Comparison of ENCODE assay signal across 18 cellular contexts in the genomic region with DNA sequence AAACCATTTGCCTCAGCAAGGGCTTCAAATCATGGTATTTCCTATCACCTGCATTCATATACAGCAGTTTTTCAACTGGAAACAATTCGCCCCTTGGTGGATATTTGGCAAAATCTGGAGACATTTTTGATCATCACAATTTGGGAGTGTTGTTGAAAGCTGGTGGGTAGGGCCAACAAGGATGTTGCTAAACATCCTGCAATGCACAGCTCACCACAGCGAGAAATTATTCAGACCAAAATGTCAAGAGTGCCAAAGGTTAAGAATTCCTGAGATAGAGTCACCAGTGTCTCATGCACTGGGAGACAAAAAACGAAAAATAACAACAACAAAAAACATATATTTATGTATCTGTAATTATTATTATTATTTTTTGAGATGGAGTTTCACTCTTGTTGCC.
DNase-seq lines count a peak whose midpoint lies in the region; ATAC-seq lines count a peak whose summit lies in the region.
"Had no signal": no experiment of that assay in that cellular context is flagged by ENCODE, and none has a peak within 500 bp of the region (broad histone marks: within the 10 kb centered on the region; RNA-seq: fewer than 3 reads in every experiment).

No MANE protein-coding gene starts in this region.

- peak; percentile 47 for DNase-seq in AG20443 (ENCODE audit: low spot score)
- DNase-seq in HT1080 (ENCODE audit: low read depth), result peak; percentile 26
- DNase-seq in amniotic epithelial cell (ENCODE audit: low read depth), result peak; percentile 70
- peak; percentile 29 for DNase-seq in foreskin melanocyte
- no peak for DNase-seq in HPDE6-E6E7 (ENCODE audit: extremely low spot score)
- DNase-seq: activated CD4-positive, alpha-beta T cell treated with anti-CD3 and anti-CD28 coated beads, Interleukin-2, amount 50 U/mL, for 1 hour; activated CD8-positive, alpha-beta memory T cell treated with anti-CD3 and anti-CD28 coated beads, Interleukin-2, amount 50 U/mL, for 4 hours; activated naive CD8-positive, alpha-beta T cell treated with anti-CD3 and anti-CD28 coated beads, Interleukin-2, amount 10 ng/mL, durations not matched to agents 7 days and 5 days; CD4-positive, alpha-beta memory T cell; naive B cell; NCI-H1694; SHP77; sigmoid colon had no signal

- ATAC-seq in HG03432 (IDR thresholded peaks at IDR 0.05; ENCODE audit: unreplicated experiment), result no peak
- no peak for ATAC-seq in GM18498 (IDR thresholded peaks at IDR 0.05; ENCODE audit: unreplicated experiment)
- ATAC-seq in GM18858 (IDR thresholded peaks at IDR 0.05; ENCODE audit: unreplicated experiment), result no peak
- ATAC-seq: gastroesophageal sphincter; stimulated activated effector memory CD8-positive, alpha-beta T cell treated with anti-CD3 and anti-CD28 coated beads, Interleukin-12 subunit alpha, Interleukin-12 subunit beta, amount 100 ng/mL, for 72 hours had no signal
